Comparison of ENCODE assay signal across 1 cellular context in genomic region chr7:131076711-131077170, GRCh38.
A peak's percentile ranks its signal among the peaks of the same experiment; 100 is the strongest.
TF ChIP-seq lines count a peak whose summit lies in the region.

No MANE protein-coding gene starts in this region.

TF ChIP-seq in HepG2, 621 proteins besides CTCF, POLR2A, EP300 and RAD21 (continued from another document and continues in another):
- TF ChIP-seq ATF6 (CRISPR knock-in tag; conservative IDR thresholded peaks at IDR 0.05), result no peak
- no peak for TF ChIP-seq PLSCR1 (CRISPR knock-in tag; IDR thresholded peaks at IDR 0.05; ENCODE audit: borderline replicate concordance)
- no peak for TF ChIP-seq MED8 (CRISPR knock-in tag; IDR thresholded peaks at IDR 0.05; ENCODE audit: insufficient replicate concordance)
- TF ChIP-seq HDAC6 (IDR thresholded peaks at IDR 0.05; ENCODE audit: low read depth, low read length), result no peak
- no peak for TF ChIP-seq ZBTB38 (CRISPR knock-in tag; IDR thresholded peaks at IDR 0.05)
- TF ChIP-seq, protein P1, sequence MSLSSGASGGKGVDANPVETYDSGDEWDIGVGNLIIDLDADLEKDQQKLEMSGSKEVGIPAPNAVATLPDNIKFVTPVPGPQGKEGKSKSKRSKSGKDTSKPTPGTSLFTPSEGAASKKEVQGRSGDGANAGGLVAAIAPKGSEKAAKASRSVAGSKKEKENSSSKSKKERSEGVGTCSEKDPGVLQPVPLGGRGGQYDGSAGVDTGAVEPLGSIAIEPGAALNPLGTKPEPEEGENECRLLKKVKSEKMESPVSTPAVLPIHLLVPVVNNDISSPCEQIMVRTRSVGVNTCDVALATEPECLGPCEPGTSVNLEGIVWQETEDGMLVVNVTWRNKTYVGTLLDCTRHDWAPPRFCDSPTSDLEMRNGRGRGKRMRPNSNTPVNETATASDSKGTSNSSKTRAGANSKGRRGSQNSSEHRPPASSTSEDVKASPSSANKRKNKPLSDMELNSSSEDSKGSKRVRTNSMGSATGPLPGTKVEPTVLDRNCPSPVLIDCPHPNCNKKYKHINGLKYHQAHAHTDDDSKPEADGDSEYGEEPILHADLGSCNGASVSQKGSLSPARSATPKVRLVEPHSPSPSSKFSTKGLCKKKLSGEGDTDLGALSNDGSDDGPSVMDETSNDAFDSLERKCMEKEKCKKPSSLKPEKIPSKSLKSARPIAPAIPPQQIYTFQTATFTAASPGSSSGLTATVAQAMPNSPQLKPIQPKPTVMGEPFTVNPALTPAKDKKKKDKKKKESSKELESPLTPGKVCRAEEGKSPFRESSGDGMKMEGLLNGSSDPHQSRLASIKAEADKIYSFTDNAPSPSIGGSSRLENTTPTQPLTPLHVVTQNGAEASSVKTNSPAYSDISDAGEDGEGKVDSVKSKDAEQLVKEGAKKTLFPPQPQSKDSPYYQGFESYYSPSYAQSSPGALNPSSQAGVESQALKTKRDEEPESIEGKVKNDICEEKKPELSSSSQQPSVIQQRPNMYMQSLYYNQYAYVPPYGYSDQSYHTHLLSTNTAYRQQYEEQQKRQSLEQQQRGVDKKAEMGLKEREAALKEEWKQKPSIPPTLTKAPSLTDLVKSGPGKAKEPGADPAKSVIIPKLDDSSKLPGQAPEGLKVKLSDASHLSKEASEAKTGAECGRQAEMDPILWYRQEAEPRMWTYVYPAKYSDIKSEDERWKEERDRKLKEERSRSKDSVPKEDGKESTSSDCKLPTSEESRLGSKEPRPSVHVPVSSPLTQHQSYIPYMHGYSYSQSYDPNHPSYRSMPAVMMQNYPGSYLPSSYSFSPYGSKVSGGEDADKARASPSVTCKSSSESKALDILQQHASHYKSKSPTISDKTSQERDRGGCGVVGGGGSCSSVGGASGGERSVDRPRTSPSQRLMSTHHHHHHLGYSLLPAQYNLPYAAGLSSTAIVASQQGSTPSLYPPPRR (CRISPR knock-in tag; IDR thresholded peaks at IDR 0.05; ENCODE audit: borderline replicate concordance), result peak; percentile 88
- peak; percentile 59 for TF ChIP-seq RXRB (CRISPR knock-in tag; IDR thresholded peaks at IDR 0.05; ENCODE audit: borderline replicate concordance)
- TF ChIP-seq ARID4A (CRISPR knock-in tag; IDR thresholded peaks at IDR 0.05; ENCODE audit: borderline replicate concordance), result peak; percentile 65; the same call in 1 of the 2 replicates
- no peak for TF ChIP-seq ARNT (IDR thresholded peaks at IDR 0.05)
- no peak for TF ChIP-seq ZNF598 (CRISPR knock-in tag; IDR thresholded peaks at IDR 0.05; ENCODE audit: borderline replicate concordance)
- peak; percentile 71; the same call in 1 of the 2 replicates for TF ChIP-seq TBX2 (CRISPR knock-in tag; IDR thresholded peaks at IDR 0.05; ENCODE audit: borderline replicate concordance)
- TF ChIP-seq ZNF629 (CRISPR knock-in tag; conservative IDR thresholded peaks at IDR 0.05), result peak; percentile 37; the same call in 1 of the 2 replicates
- TF ChIP-seq ZFP36L2 (CRISPR knock-in tag; IDR thresholded peaks at IDR 0.05), result no peak
- peak; percentile 85 for TF ChIP-seq TCF7 (IDR thresholded peaks at IDR 0.05; ENCODE audit: low read depth)
- no peak for TF ChIP-seq ZKSCAN1 (IDR thresholded peaks at IDR 0.05; ENCODE audit: low read length)
- TF ChIP-seq ZKSCAN5 (CRISPR knock-in tag; IDR thresholded peaks at IDR 0.05), result no peak
- no peak for TF ChIP-seq ZNF253 (CRISPR knock-in tag; IDR thresholded peaks at IDR 0.05; ENCODE audit: borderline replicate concordance)
- TF ChIP-seq ZC3H13 (CRISPR knock-in tag; IDR thresholded peaks at IDR 0.05), result no peak
- no peak for TF ChIP-seq ZNF704 (CRISPR knock-in tag; IDR thresholded peaks at IDR 0.05; ENCODE audit: borderline replicate concordance)
- peak; percentile 49; the same call in 1 of the 2 replicates for TF ChIP-seq NFYC (CRISPR knock-in tag; IDR thresholded peaks at IDR 0.05)
- TF ChIP-seq ZNF331 (CRISPR knock-in tag; IDR thresholded peaks at IDR 0.05), result peak; percentile 93
- TF ChIP-seq ZFP1 (CRISPR knock-in tag; IDR thresholded peaks at IDR 0.05), result peak; percentile 58; the same call in 1 of the 2 replicates
- TF ChIP-seq TFE3 (CRISPR knock-in tag; IDR thresholded peaks at IDR 0.05), result peak; percentile 60; the same call in 1 of the 2 replicates
- no peak for TF ChIP-seq ZNF768 (CRISPR knock-in tag; IDR thresholded peaks at IDR 0.05)
- TF ChIP-seq SETDB1 (CRISPR knock-in tag; IDR thresholded peaks at IDR 0.05; ENCODE audit: borderline replicate concordance), result no peak
- TF ChIP-seq ISL2 (CRISPR knock-in tag; IDR thresholded peaks at IDR 0.05), result peak; percentile 93
- no peak for TF ChIP-seq BATF2 (CRISPR knock-in tag; IDR thresholded peaks at IDR 0.05)
- peak; percentile 87 for TF ChIP-seq RCOR2 (CRISPR knock-in tag; IDR thresholded peaks at IDR 0.05)
- peak; percentile 95 for TF ChIP-seq HDAC2 (CRISPR knock-in tag; IDR thresholded peaks at IDR 0.05)
- TF ChIP-seq ZNF740 (CRISPR knock-in tag; IDR thresholded peaks at IDR 0.05), result no peak
- peak; percentile 76 for TF ChIP-seq TARDBP (CRISPR knock-in tag; IDR thresholded peaks at IDR 0.05)
- TF ChIP-seq PCBP2 (optimal IDR thresholded peaks at IDR 0.05; ENCODE audit: low read depth, low read length, poor library complexity, severe bottlenecking), result no peak
- TF ChIP-seq HDAC1 (CRISPR knock-in tag; IDR thresholded peaks at IDR 0.05), result peak; percentile 62
- TF ChIP-seq MED13 (CRISPR knock-in tag; IDR thresholded peaks at IDR 0.05), result peak; percentile 51; the same call in 1 of the 2 replicates
- no peak for TF ChIP-seq NFIB (CRISPR knock-in tag; IDR thresholded peaks at IDR 0.05; ENCODE audit: borderline replicate concordance)
- TF ChIP-seq FOXK2 (IDR thresholded peaks at IDR 0.05), result peak; percentile 22; the same call in 1 of the 2 replicates
- TF ChIP-seq MIXL1 (CRISPR knock-in tag; IDR thresholded peaks at IDR 0.05), result peak; percentile 78
- TF ChIP-seq ZNF350 (CRISPR knock-in tag; IDR thresholded peaks at IDR 0.05; ENCODE audit: borderline replicate concordance, low read depth), result no peak
- TF ChIP-seq ZMYM4 (CRISPR knock-in tag; IDR thresholded peaks at IDR 0.05), result peak; percentile 85
- TF ChIP-seq ZNF746 (CRISPR knock-in tag; IDR thresholded peaks at IDR 0.05), result peak; percentile 36; the same call in 1 of the 2 replicates
- TF ChIP-seq ZNF652 (CRISPR knock-in tag; IDR thresholded peaks at IDR 0.05; ENCODE audit: borderline replicate concordance, low read depth), result peak; percentile 55; the same call in 1 of the 2 replicates
- TF ChIP-seq ZNF839 (CRISPR knock-in tag; IDR thresholded peaks at IDR 0.05; ENCODE audit: borderline replicate concordance), result no peak
- peak; percentile 44; the same call in 1 of the 2 replicates for TF ChIP-seq ELF4 (CRISPR knock-in tag; IDR thresholded peaks at IDR 0.05; ENCODE audit: borderline replicate concordance)
- peak; percentile 58; the same call in 1 of the 2 replicates for TF ChIP-seq ZSCAN9 (CRISPR knock-in tag; IDR thresholded peaks at IDR 0.05; ENCODE audit: borderline replicate concordance)
- peak; percentile 64; the same call in 1 of the 2 replicates for TF ChIP-seq ARNTL (CRISPR knock-in tag; IDR thresholded peaks at IDR 0.05)
- TF ChIP-seq ZBTB33 (CRISPR knock-in tag; IDR thresholded peaks at IDR 0.05), result peak; percentile 61; the same call in 1 of the 2 replicates
- TF ChIP-seq SMAD9 (CRISPR knock-in tag; IDR thresholded peaks at IDR 0.05), result no peak
